8 cellular contexts compared by ENCODE assay signal in the genomic region with DNA sequence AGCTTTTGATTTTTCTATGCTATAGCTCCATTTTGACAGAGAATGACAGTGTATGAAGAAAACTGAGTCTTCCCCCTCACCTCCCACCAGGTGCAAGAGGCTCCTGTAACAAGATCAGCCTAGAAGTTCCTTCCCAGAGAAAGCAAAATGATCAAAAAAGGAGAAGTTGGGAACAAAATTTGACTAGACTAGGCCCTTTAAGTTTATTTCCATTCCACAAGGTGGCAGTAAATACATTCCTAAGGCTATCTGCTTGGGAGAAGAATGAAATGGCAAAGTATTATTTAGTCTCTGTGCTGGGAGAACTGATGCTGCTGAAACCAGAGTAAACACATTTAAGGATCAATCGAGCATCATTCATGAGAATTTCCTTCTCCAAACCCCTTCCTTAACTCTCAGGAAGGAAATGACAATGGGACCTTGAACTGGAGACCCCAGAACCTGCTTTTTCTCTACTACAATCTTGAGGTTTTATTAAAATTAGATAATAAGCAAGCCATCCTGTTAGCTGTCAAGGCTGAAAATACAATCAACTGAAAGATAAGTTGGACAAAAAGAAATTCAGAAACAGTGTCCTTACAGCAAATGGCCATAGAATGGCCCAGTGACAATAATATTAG.
DNase-seq lines count a peak whose midpoint lies in the region; ATAC-seq and TF ChIP-seq lines count a peak whose summit lies in the region.

No MANE protein-coding gene starts in this region.

- peak; percentile 8 for DNase-seq in NCI-H510A treated with DMSO at 0.1 percent for 48 hours (lab: John Stamatoyannopoulos, UW)
- no peak for DNase-seq in NCI-H510A (lab: John Stamatoyannopoulos, UW)
- DNase-seq in NCI-H2196 (lab: John Stamatoyannopoulos, UW; ENCODE audit: unreplicated experiment) = peak; percentile 36
- peak; percentile 64 for DNase-seq in MCF 10A (ENCODE audit: unreplicated experiment)
- DNase-seq in kidney glomerular epithelial cell (lab: John Stamatoyannopoulos, UW) = peak; percentile 75
- no peak for DNase-seq in stimulated activated CD4-positive, alpha-beta T cell treated with anti-CD3 and anti-CD28 coated beads, Interleukin-4, amount 100 ng/mL, for 24 hours
- no peak for DNase-seq in UCSD-AML1 (lab: John Stamatoyannopoulos, UW; ENCODE audit: unreplicated experiment)

- BruUV-seq in MCF 10A (replicated peaks; lab: Mats Ljungman, UMichigan) = no TSS peak

- H3K27ac Mint-ChIP-seq in MCF 10A (ENCODE audit: low read depth, unreplicated experiment) = no peak overlapping the region

- CTCF ChIA-PET in MCF 10A (lab: Yijun Ruan, JAX) = interaction anchor here (0.5 to 9.0 kb wide), 44 partner anchors 9 to 1325 kb away, joined by 3 to 134 read pairs (median 4); a partner anchor contains a TSS

- intact Hi-C loops in MCF 10A (cut with micrococcal nuclease) = loop anchor here (1.0 to 5.0 kb wide), 7 partner anchors 53 to 1175 kb away; no protein-coding TSS in a partner anchor

- H3K27me3 Mint-ChIP-seq in MCF 10A (ENCODE audit: insufficient read depth, unreplicated experiment) = no peaks in the 10 kb centered on the region

- no peaks in the 10 kb centered on the region for H3K9me3 Mint-ChIP-seq in MCF 10A (ENCODE audit: unreplicated experiment)

- ATAC-seq in GM19351 (IDR thresholded peaks at IDR 0.05; ENCODE audit: unreplicated experiment) = no peak

- H3K36me3 Mint-ChIP-seq in MCF 10A (ENCODE audit: insufficient read depth, unreplicated experiment) = no peaks in the 10 kb centered on the region

- H3K4me1 Mint-ChIP-seq in MCF 10A (ENCODE audit: insufficient read depth, unreplicated experiment) = peaks cover 6% of the 10 kb centered on the region

- no peak overlapping the region for H3K4me3 Mint-ChIP-seq in MCF 10A (ENCODE audit: unreplicated experiment)

- POLR2A ChIA-PET in MCF 10A (lab: Yijun Ruan, JAX) = interaction anchor here (0.7 to 6.5 kb wide), 4 partner anchors 150 to 851 kb away, joined by 3 to 39 read pairs (median 4); a partner anchor contains a TSS

- TF ChIP-seq CTCF in MCF 10A (IDR thresholded peaks at IDR 0.05; ENCODE audit: unreplicated experiment) = peak; percentile 76

Comparison
In these comparisons a context has a peak if more than half of its experiments do, and no peak if none do; other contexts are left out.
1. DNase-seq: peak in NCI-H510A treated with DMSO at 0.1 percent for 48 hours (single experiment), NCI-H2196 (single experiment), MCF 10A (single experiment) and kidney glomerular epithelial cell (single experiment); none in NCI-H510A (single experiment), stimulated activated CD4-positive, alpha-beta T cell treated with anti-CD3 and anti-CD28 coated beads, Interleukin-4, amount 100 ng/mL, for 24 hours (single experiment) and UCSD-AML1 (single experiment).